In the genomic region with DNA sequence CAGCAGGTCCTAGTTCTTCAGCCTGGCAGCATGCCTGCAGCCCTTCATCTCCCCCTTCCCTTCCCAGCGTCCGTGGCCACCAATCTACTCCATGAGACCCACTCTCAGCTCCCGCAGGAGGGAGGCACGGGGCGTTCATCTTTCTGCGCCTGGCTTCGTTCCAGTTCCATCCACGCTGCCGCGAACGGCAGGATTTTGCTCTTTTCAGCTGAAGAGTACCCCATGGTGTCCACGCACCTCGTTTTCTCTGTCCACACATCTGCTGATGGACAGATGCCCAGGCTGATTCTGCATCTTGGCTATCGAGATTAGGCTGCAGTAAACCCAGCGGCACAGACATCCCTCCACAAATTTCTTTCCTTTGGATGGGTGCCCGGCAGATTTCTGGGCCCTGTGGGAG, we compare ENCODE assay signal across 18 cellular contexts. TPM values are rescaled to one million over a fixed set of nuclear protein-coding genes. Genes with fewer than 3 reads are reported as not detected.
DNase-seq lines count a peak whose midpoint lies in the region; ATAC-seq, FAIRE-seq and TF ChIP-seq lines count a peak whose summit lies in the region.
"Had no signal": no experiment of that assay in that cellular context is flagged by ENCODE, and none has a peak within 500 bp of the region (broad histone marks: within the 10 kb centered on the region; RNA-seq: fewer than 3 reads in every experiment).

No MANE protein-coding gene starts in this region.

- CTCF ChIA-PET in K562 (lab: Yijun Ruan, JAX; ENCODE audit: low intra/inter-chr PET ratio): no interaction called here

- H3K4me3 ChIP-seq in BE2C (ENCODE audit: low read depth, low read length) (0 out of 2 replicates have a peak overlapping the region, but pooled peaks have one; percentile 29), BLaER1 (no peak overlapping the region), K562 (no peak overlapping the region), neuronal stem cell (ENCODE audit: low read length in 2 of 2) (no peak overlapping the region)
- H3K4me3 ChIP-seq: GM12878 had no signal

- intact Hi-C loops in K562 (cut with micrococcal nuclease): no loop called here

- H2AFZ ChIP-seq in K562 (ENCODE audit: low read depth, low read length) (no peak overlapping the region), neuronal stem cell (ENCODE audit: low read length) (no peak overlapping the region)

- FAIRE-seq in K562 (lab: Jason Lieb, UNC): no peak
- FAIRE-seq: GM12878, GM18507 had no signal

- no peak overlapping the region for H3K18ac ChIP-seq in neuronal stem cell (ENCODE audit: low read length)

- H3K9me1 ChIP-seq in K562 (ENCODE audit: control insufficient read depth, insufficient read depth, low read length): no peaks in the 10 kb centered on the region

- H2BK120ac ChIP-seq in neuronal stem cell (ENCODE audit: low read depth, low read length): no peak overlapping the region

- no peak for TF ChIP-seq RAD21 in K562 (CRISPR knock-in tag; conservative IDR thresholded peaks at IDR 0.05 in 1 of 2, IDR thresholded peaks at IDR 0.05 in 1 of 2)

- H3K27me3 ChIP-seq in BE2C (no peaks in the 10 kb centered on the region), BLaER1 (no peaks in the 10 kb centered on the region), K562 (ENCODE audit: control insufficient read depth in 2 of 2, insufficient read depth in 2 of 2, low read length in 2 of 2) (peaks cover 34 to 48% of the 10 kb centered on the region in 2 experiments), neuronal stem cell (ENCODE audit: control insufficient read depth in 3 of 3, insufficient read depth in 3 of 3, low read depth in 1 of 3, low read length in 3 of 3) (no peaks in the 10 kb centered on the region)

- H3K9ac ChIP-seq in BLaER1 (no peak overlapping the region), K562 (ENCODE audit: insufficient read depth in 1 of 2, low read depth in 2 of 2, low read length in 2 of 2) (no peak overlapping the region; a peak in 1 of 4 replicates), neuronal stem cell (ENCODE audit: low read depth, low read length, poor library complexity) (no peak overlapping the region)
- H3K9ac ChIP-seq: KMS-11 had no signal

- TF ChIP-seq EP300 in K562 (IDR thresholded peaks at IDR 0.05; ENCODE audit: low read length): no peak

- H2AK5ac ChIP-seq in neuronal stem cell (ENCODE audit: low read depth, low read length): peak overlapping the region; percentile 73

- no peak overlapping the region for H4K91ac ChIP-seq in neuronal stem cell (ENCODE audit: low read depth, low read length, poor library complexity)

- BruUV-seq in K562 (replicated peaks; lab: Mats Ljungman, UMichigan): no TSS peak

- no peak for ATAC-seq in K562
- ATAC-seq in HG02759 (IDR thresholded peaks at IDR 0.05; ENCODE audit: unreplicated experiment): no peak
- no peak for ATAC-seq in HG03159 (IDR thresholded peaks at IDR 0.05; ENCODE audit: unreplicated experiment)
- ATAC-seq in HG03025 (IDR thresholded peaks at IDR 0.05; ENCODE audit: low FRiP score, unreplicated experiment): no peak
- ATAC-seq: GM12878, Right ventricle myocardium inferior had no signal

- no peak overlapping the region for H4K8ac ChIP-seq in neuronal stem cell (ENCODE audit: low read depth, low read length)

- peak overlapping the region; percentile 45; the same call in 1 of the 2 replicates for H3K4me2 ChIP-seq in BLaER1
- H3K4me2 ChIP-seq in K562 (ENCODE audit: insufficient read depth, low read length): no peak overlapping the region
- no peak overlapping the region for H3K4me2 ChIP-seq in neuronal stem cell (ENCODE audit: insufficient read depth, low read length, poor library complexity, severe bottlenecking)
- H3K4me2 ChIP-seq: KMS-11 had no signal

- no peaks in the 10 kb centered on the region for H3K79me2 ChIP-seq in K562 (ENCODE audit: control insufficient read depth, insufficient read depth, low read length)

- DNase-seq in BE2C: no peak
- DNase-seq in K562 (ENCODE audit: extremely low read depth in 1 of 4, low spot score in 3 of 4): no peak
- DNase-seq in neuronal stem cell (ENCODE audit: low spot score): no peak
- DNase-seq in DMS79 treated with DMSO at 0.1 percent for 48 hours (lab: John Stamatoyannopoulos, UW): no peak
- DNase-seq: DMS53, NCI-H1105 treated with DMSO at 0.1 percent for 48 hours, NCI-H2029, NCI-H524 treated with DMSO at 0.1 percent for 48 hours had no signal

- in situ Hi-C loops in K562 (cut with MboI): no loop called here

- H2BK5ac ChIP-seq in neuronal stem cell (ENCODE audit: low read length): no peak overlapping the region

- H2BK15ac ChIP-seq in neuronal stem cell (ENCODE audit: low read length): peak overlapping the region; percentile 66

- WGBS in K562 (ENCODE audit: insufficient coverage, low coverage, missing lambda C conversion rate): 2% methylated on average over 16 of the region's 16 CpGs
- whole genome bisulfite sequencing in neuronal stem cell (ENCODE audit: extremely low coverage in 2 of 2, insufficient read length in 2 of 2, insufficient replicate concordance in 1 of 2), 2 donors: no CpG with 5 or more reads among the region's 16 CpGs

- no peak for TF ChIP-seq POLR2A in K562 (conservative IDR thresholded peaks at IDR 0.05)

- no peaks in the 10 kb centered on the region for H4K20me1 ChIP-seq in BLaER1
- no peaks in the 10 kb centered on the region for H4K20me1 ChIP-seq in K562 (replicated peaks; ENCODE audit: control insufficient read depth, insufficient read depth, low read length)

- POLR2A ChIA-PET in K562 (lab: Yijun Ruan, JAX): interaction anchor here (0.5 to 0.7 kb wide), 3 partner anchors 31 to 501 kb away, joined by 3 read pairs; no protein-coding TSS in a partner anchor

- no peaks in the 10 kb centered on the region for H3K9me3 ChIP-seq in BE2C
- peaks cover 18% of the 10 kb centered on the region for H3K9me3 ChIP-seq in BLaER1
- H3K9me3 ChIP-seq in K562 (replicated peaks; ENCODE audit: control insufficient read depth, insufficient read depth, low read depth, low read length): no peaks in the 10 kb centered on the region
- no peaks in the 10 kb centered on the region for H3K9me3 ChIP-seq in neuronal stem cell (replicated peaks in 1 of 2; ENCODE audit: control insufficient read depth in 2 of 2, insufficient read depth in 1 of 2, low read depth in 1 of 2, low read length in 2 of 2)

- TF ChIP-seq CTCF in BE2C (IDR thresholded peaks at IDR 0.05; ENCODE audit: low read depth, low read length): no peak
- TF ChIP-seq CTCF in K562 (IDR thresholded peaks at IDR 0.05 in 2 of 3, conservative IDR thresholded peaks at IDR 0.05 in 1 of 3; ENCODE audit: insufficient read depth in 2 of 3, low read depth in 1 of 3, low read length in 3 of 3): no peak

- no peak overlapping the region for H3K14ac ChIP-seq in neuronal stem cell (ENCODE audit: low read length)

- H3K79me1 ChIP-seq in neuronal stem cell (ENCODE audit: low read depth, low read length): no peaks in the 10 kb centered on the region

- H3K23ac ChIP-seq in neuronal stem cell (ENCODE audit: low read depth, low read length, poor library complexity): no peak overlapping the region

- H3K4me1 ChIP-seq in BE2C (peaks cover 8% of the 10 kb centered on the region), BLaER1 (peaks cover 60% of the 10 kb centered on the region), K562 (replicated peaks in 1 of 2; ENCODE audit: control insufficient read depth in 2 of 2, insufficient read depth in 2 of 2, low read length in 2 of 2) (peaks cover 0 to 18% of the 10 kb centered on the region in 2 experiments; a peak in 1 of 5 replicates), neuronal stem cell (ENCODE audit: control insufficient read depth in 2 of 2, insufficient read depth in 1 of 2, low read depth in 1 of 2, low read length in 2 of 2) (peaks cover 15 to 24% of the 10 kb centered on the region in 2 donors)

- no peak overlapping the region for H3K27ac ChIP-seq in BLaER1
- no peak overlapping the region for H3K27ac ChIP-seq in K562 (ENCODE audit: extremely low read depth, low read depth, low read length)
- H3K27ac ChIP-seq in neuronal stem cell (replicated peaks; ENCODE audit: low read length): no peak overlapping the region
- H3K27ac ChIP-seq: KMS-11 had no signal

- no peak overlapping the region for H3K4ac ChIP-seq in neuronal stem cell (ENCODE audit: low read length)

- H3K36me3 ChIP-seq in BE2C: no peaks in the 10 kb centered on the region
- no peaks in the 10 kb centered on the region; the same call in 1 of the 2 replicates for H3K36me3 ChIP-seq in BLaER1
- H3K36me3 ChIP-seq in K562 (ENCODE audit: control insufficient read depth, insufficient read depth, low read length): no peaks in the 10 kb centered on the region
- H3K36me3 ChIP-seq in neuronal stem cell (replicated peaks in 1 of 2; ENCODE audit: control insufficient read depth in 2 of 2, insufficient read depth in 2 of 2, low read length in 2 of 2): no peaks in the 10 kb centered on the region

- H2BK12ac ChIP-seq in neuronal stem cell (ENCODE audit: low read length): no peak overlapping the region

TF ChIP-seq in K562, 482 proteins besides CTCF, POLR2A, EP300 and RAD21:
- peak; percentile 31; the same call in 1 of the 2 replicates for TF ChIP-seq NFIC (IDR thresholded peaks at IDR 0.05)
- no peak for TF ChIP-seq ZNF445 (CRISPR knock-in tag; IDR thresholded peaks at IDR 0.05; ENCODE audit: low read depth)

RNA-seq across cellular contexts. Expression of a gene that starts 30.6 kb away (rescaled TPM):
- 2.1 TPM for polyA plus RNA-seq in BE2C (2012; ENCODE audit: insufficient read depth, insufficient read length, low read depth)
- 0.55 and 2.0 TPM in 2 replicates for total RNA-seq in K562 (2011; cell fraction: chromatin; rRNA removed; ENCODE audit: low replicate concordance)
- 0.67 and 1.7 TPM in 2 replicates for total RNA-seq in K562 (2011; cell fraction: nucleolus; rRNA removed)
- total RNA-seq in K562 (2011; cell fraction: nucleoplasm; rRNA removed): 0.37 TPM in 1 of 2 replicates, not detected in the other
- total RNA-seq in K562 (2014; rRNA removed): 0.12 and 0.64 TPM in 2 replicates
- total RNA-seq in K562 (2014; rRNA removed; fragmentation: Illumina TruSeq; extraction: Trizol): not detected in 2 replicates
- total RNA-seq in K562 (2015; rRNA removed; fragmentation: Illumina TruSeq; extraction: Trizol): not detected in 2 replicates
- total RNA-seq in K562 (2021): 0.35 and 0.38 TPM in 2 replicates
- 0.20 and 0.65 TPM in 2 replicates for polyA plus RNA-seq in K562 (2011; rRNA removed)
- 0.29 TPM in 1 of 2 replicates, not detected in the other for polyA plus RNA-seq in K562 (2011; cell fraction: cytosol; rRNA removed)
- 3.0 and 5.0 TPM in 2 replicates for polyA plus RNA-seq in K562 (2011; cell fraction: nucleus; rRNA removed)
- 0.16 and 0.98 TPM in 2 replicates for polyA plus RNA-seq in K562 (2012)
- polyA plus RNA-seq in K562 (2014; fragmentation: Illumina TruSeq; extraction: Trizol): not detected in 2 replicates
- polyA plus RNA-seq in K562 (2014; fragmentation: Nextera tagmentation; extraction: Ambion mirVana): not detected
- 0.09 TPM in 1 of 2 replicates, not detected in the other for polyA plus RNA-seq in K562 (2014; rRNA removed)
- polyA minus RNA-seq in K562 (2011; rRNA and poly(A)+ RNA removed): not detected in 2 replicates
- polyA minus RNA-seq in K562 (2011; cell fraction: cytosol; rRNA and poly(A)+ RNA removed): 1.3 TPM in 1 of 2 replicates, not detected in the other
- 1.00 and 1.3 TPM in 2 replicates for polyA minus RNA-seq in K562 (2011; cell fraction: nucleus; rRNA and poly(A)+ RNA removed)
- 11.1 TPM for polyA plus RNA-seq in neuronal stem cell (2013, experiment 1 of 2)
- polyA plus RNA-seq in neuronal stem cell (2013, experiment 2 of 2): 11.1 TPM
- polyA plus RNA-seq: AG04450, BJ had no signal
